ENCODE assay signal across 8 cellular contexts in genomic region chr2:162074579-162074922, GRCh38. TPM values are rescaled to one million over a fixed set of nuclear protein-coding genes. Genes with fewer than 3 reads are reported as not detected.
A peak's percentile ranks its signal among the peaks of the same experiment; 100 is the strongest.
DNase-seq lines count a peak whose midpoint lies in the region; ATAC-seq and TF ChIP-seq lines count a peak whose summit lies in the region.

No MANE protein-coding gene starts in this region.

- H3K27ac Mint-ChIP-seq in Caco-2 (ENCODE audit: unreplicated experiment), result peak overlapping the region; percentile 54
- peak overlapping the region; percentile 25 to 88 for H3K27ac Mint-ChIP-seq in effector memory CD8-positive, alpha-beta T cell
- H3K27ac Mint-ChIP-seq in neural progenitor cell, result no peak overlapping the region

- no peak for ATAC-seq in effector memory CD8-positive, alpha-beta T cell (replicated peaks)
- no peak for ATAC-seq in GM21515 (IDR thresholded peaks at IDR 0.05; ENCODE audit: unreplicated experiment)
- ATAC-seq in HG02623 (IDR thresholded peaks at IDR 0.05; ENCODE audit: unreplicated experiment), result no peak
- ATAC-seq in HG03378 (IDR thresholded peaks at IDR 0.05; ENCODE audit: unreplicated experiment), result no peak

- peak overlapping the region; percentile 67 for H2AFZ ChIP-seq in neural progenitor cell (replicated peaks)

- H3K27me3 Mint-ChIP-seq in Caco-2 (ENCODE audit: insufficient read depth, unreplicated experiment), result no peaks in the 10 kb centered on the region
- H3K27me3 Mint-ChIP-seq in effector memory CD8-positive, alpha-beta T cell, result peaks cover 0 to 18% of the 10 kb centered on the region in 2 donors
- H3K27me3 Mint-ChIP-seq in neural progenitor cell (ENCODE audit: insufficient read depth, low read depth), result peaks cover 17% of the 10 kb centered on the region

- H3K9me3 Mint-ChIP-seq in Caco-2 (ENCODE audit: unreplicated experiment), result no peaks in the 10 kb centered on the region
- H3K9me3 Mint-ChIP-seq in effector memory CD8-positive, alpha-beta T cell, result no peaks in the 10 kb centered on the region
- H3K9me3 Mint-ChIP-seq in neural progenitor cell, result peaks cover 10% of the 10 kb centered on the region

- peak overlapping the region; percentile 95 for H3K4me3 ChIP-seq in Caco-2 (ENCODE audit: low read depth, low read length)
- peak overlapping the region; percentile 51 for H3K4me3 ChIP-seq in neural progenitor cell

- H3K27ac ChIP-seq in neural progenitor cell, result no peak overlapping the region

- TF ChIP-seq CTCF in Caco-2 (IDR thresholded peaks at IDR 0.05; ENCODE audit: insufficient read depth in 1 of 2, low read depth in 1 of 2, low read length in 1 of 2, severe bottlenecking in 1 of 2, unreplicated experiment in 1 of 2) (no peak), neural progenitor cell (IDR thresholded peaks at IDR 0.05) (no peak)

- peaks cover 20% of the 10 kb centered on the region for H3K36me3 Mint-ChIP-seq in Caco-2 (ENCODE audit: insufficient read depth, unreplicated experiment)
- peaks cover 7% of the 10 kb centered on the region for H3K36me3 Mint-ChIP-seq in effector memory CD8-positive, alpha-beta T cell (ENCODE audit: insufficient read depth)
- peaks cover 2% of the 10 kb centered on the region for H3K36me3 Mint-ChIP-seq in neural progenitor cell

- H3K4me3 Mint-ChIP-seq in Caco-2 (ENCODE audit: unreplicated experiment) (peak overlapping the region; percentile 87), neural progenitor cell (peak overlapping the region; percentile 82)
- H3K4me3 Mint-ChIP-seq in effector memory CD8-positive, alpha-beta T cell, result peak overlapping the region; percentile 86 to 99

- CTCF ChIA-PET in Caco-2 (lab: Charles Lee), result interaction anchor here (1.5 kb wide), 1 partner anchor 14 kb away, joined by 5 read pairs; no protein-coding TSS in a partner anchor

- POLR2A ChIA-PET in Caco-2 (lab: Charles Lee), result interaction anchor here (1.9 kb wide), 1 partner anchor 9 kb away, joined by 8 read pairs; no protein-coding TSS in a partner anchor

- peaks cover 8% of the 10 kb centered on the region for H3F3A ChIP-seq in neural progenitor cell (ENCODE audit: low read depth)

- H3K4me1 Mint-ChIP-seq in Caco-2 (ENCODE audit: low read depth, unreplicated experiment) (peaks cover 39% of the 10 kb centered on the region), neural progenitor cell (peaks cover 21% of the 10 kb centered on the region)
- peaks cover 11 to 18% of the 10 kb centered on the region in 2 donors for H3K4me1 Mint-ChIP-seq in effector memory CD8-positive, alpha-beta T cell (ENCODE audit: low read depth in 2 of 2)

- H3K27me3 ChIP-seq in Caco-2 (replicated peaks; ENCODE audit: control insufficient read depth, insufficient read depth, low read length), result no peaks in the 10 kb centered on the region
- peaks cover 53% of the 10 kb centered on the region for H3K27me3 ChIP-seq in neural progenitor cell

- peaks cover 11% of the 10 kb centered on the region for H3K9me3 ChIP-seq in Caco-2
- H3K9me3 ChIP-seq in neural progenitor cell (ENCODE audit: low read depth), result no peaks in the 10 kb centered on the region

- no peaks in the 10 kb centered on the region for H3K79me2 ChIP-seq in neural progenitor cell (ENCODE audit: low read depth)

- H3K4me1 ChIP-seq in Caco-2, result peaks cover 50% of the 10 kb centered on the region
- peaks cover 16% of the 10 kb centered on the region for H3K4me1 ChIP-seq in neural progenitor cell

- TSS peak; percentile 61 for BruUV-seq in Caco-2 (replicated peaks; lab: Mats Ljungman, UMichigan)

- H3K4me2 ChIP-seq in neural progenitor cell, result peak overlapping the region; percentile 95

- no peaks in the 10 kb centered on the region for H3K36me3 ChIP-seq in Caco-2 (ENCODE audit: control insufficient read depth, insufficient read depth, low read length)
- no peaks in the 10 kb centered on the region for H3K36me3 ChIP-seq in neural progenitor cell

- no peaks in the 10 kb centered on the region for H4K20me1 ChIP-seq in neural progenitor cell (ENCODE audit: low read depth)

- intact Hi-C loops in Caco-2 (cut with micrococcal nuclease; ENCODE audit: unreplicated experiment), result loop anchor here (1.0 kb wide), 4 partner anchors 8 to 39 kb away; no protein-coding TSS in a partner anchor

- no peak for DNase-seq in Caco-2
- peak; percentile 23 for DNase-seq in M059J (ENCODE audit: low read depth)
- DNase-seq in effector memory CD8-positive, alpha-beta T cell, result no peak
- no peak for DNase-seq in neural progenitor cell (ENCODE audit: low spot score)
- DNase-seq in HK-2 (ENCODE audit: unreplicated experiment), result no peak

- no peak overlapping the region for H3K9ac ChIP-seq in neural progenitor cell

RNA-seq across cellular contexts. Expression of gene DPP4, which starts 0.5 kb away (rescaled TPM):
- total RNA-seq in Caco-2 (2022) (190 and 199 TPM in 2 replicates), neural progenitor cell (ENCODE audit: low replicate concordance) (0.12 and 0.49 TPM in 2 replicates)
- 13.5 and 17.5 TPM in 2 replicates for total RNA-seq in M059J (2014; rRNA removed; shearing (Covaris generic))
